Comparison of ENCODE assay signal across 18 cellular contexts in genomic region chr5:178496661-178497060, GRCh38.
A peak's percentile ranks its signal among the peaks of the same experiment; 100 is the strongest.
DNase-seq lines count a peak whose midpoint lies in the region; FAIRE-seq and TF ChIP-seq lines count a peak whose summit lies in the region.
"Had no signal": no experiment of that assay in that cellular context is flagged by ENCODE, and none has a peak within 500 bp of the region (broad histone marks: within the 10 kb centered on the region; RNA-seq: fewer than 3 reads in every experiment).

No MANE protein-coding gene starts in this region.

- WGBS in smooth muscle cell (ENCODE audit: low lambda C conversion rate) = 42% methylated on average over 1 of the region's 1 CpG
- 66 to 74% (median 74%) methylated on average over 1 of the region's 1 CpG for WGBS in small intestine, 3 donors

- no peaks in the 10 kb centered on the region for H3K79me2 ChIP-seq in smooth muscle cell (ENCODE audit: low read depth)
- H3K79me2 ChIP-seq: parathyroid adenoma had no signal

- H3F3A ChIP-seq in smooth muscle cell (ENCODE audit: low read depth) = no peaks in the 10 kb centered on the region

- H3K4me2 ChIP-seq in smooth muscle cell = peak overlapping the region; percentile 27
- H3K4me2 ChIP-seq: BLaER1 had no signal

- H3K27ac ChIP-seq in smooth muscle cell (ENCODE audit: low read depth) (peak overlapping the region; percentile 82), small intestine (ENCODE audit: low read depth in 1 of 2, low read length in 1 of 2) (no peak overlapping the region)
- H3K27ac ChIP-seq: BLaER1, parathyroid adenoma, sigmoid colon, tibial nerve had no signal

- no peak for FAIRE-seq in small intestine (lab: Jason Lieb, UNC)
- FAIRE-seq: D721Med had no signal

- H3K27me3 Mint-ChIP-seq in activated CD4-positive, alpha-beta T cell treated with anti-CD3 and anti-CD28 coated beads, Interleukin-2, amount 10 ng/mL, durations not matched to agents 24 days and 14 days = peaks cover 3% of the 10 kb centered on the region

- TF ChIP-seq CTCF in NB4 (IDR thresholded peaks at IDR 0.05; ENCODE audit: low read depth, low read length) (no peak), smooth muscle cell (IDR thresholded peaks at IDR 0.05; ENCODE audit: borderline replicate concordance, insufficient read depth, poor library complexity, severe bottlenecking) (no peak)

- H4K20me1 ChIP-seq in smooth muscle cell (ENCODE audit: low read depth) = no peaks in the 10 kb centered on the region
- H4K20me1 ChIP-seq: BLaER1 had no signal

- H3K9ac ChIP-seq in smooth muscle cell (ENCODE audit: low read depth) = peak overlapping the region; percentile 24
- H3K9ac ChIP-seq: BLaER1, parathyroid adenoma had no signal

- H3K27me3 ChIP-seq in smooth muscle cell (ENCODE audit: low read depth) (no peaks in the 10 kb centered on the region), small intestine (ENCODE audit: control insufficient read depth in 2 of 2, insufficient read depth in 2 of 2, low read length in 2 of 2) (no peaks in the 10 kb centered on the region)
- H3K27me3 ChIP-seq: BLaER1, heart left ventricle, sigmoid colon, tibial nerve had no signal

- H3K4me3 ChIP-seq in NB4 (ENCODE audit: low read depth, low read length) = no peak overlapping the region
- no peak overlapping the region for H3K4me3 ChIP-seq in smooth muscle cell
- H3K4me3 ChIP-seq in small intestine (ENCODE audit: low read depth in 1 of 2, low read length in 2 of 2) = no peak overlapping the region
- H3K4me3 ChIP-seq: BLaER1, heart left ventricle, sigmoid colon, tibial nerve had no signal

- H3K36me3 Mint-ChIP-seq in activated CD4-positive, alpha-beta T cell treated with anti-CD3 and anti-CD28 coated beads, Interleukin-2, amount 10 ng/mL, durations not matched to agents 24 days and 14 days (ENCODE audit: low read depth) = no peaks in the 10 kb centered on the region
- H3K36me3 Mint-ChIP-seq: activated naive CD8-positive, alpha-beta T cell treated with anti-CD3 and anti-CD28 coated beads, Interleukin-2, amount 10 ng/mL, durations not matched to agents 7 days and 5 days; natural killer cell; stimulated activated naive B cell treated with anti-CD40 and anti-IgM and Interleukin-4, amounts not matched to agents 10 μg/mL and 1 μg/mL and 100 μg/mL, for 72 hours had no signal

- TF ChIP-seq POLR2A in NB4 (IDR thresholded peaks at IDR 0.05; ENCODE audit: extremely low read depth, insufficient read length) = no peak

- H2AFZ ChIP-seq in smooth muscle cell (ENCODE audit: low read depth) = peak overlapping the region; percentile 1
- H2AFZ ChIP-seq: parathyroid adenoma had no signal

- H3K4me1 ChIP-seq in smooth muscle cell (ENCODE audit: low read depth) = no peaks in the 10 kb centered on the region
- H3K4me1 ChIP-seq in small intestine (ENCODE audit: control insufficient read depth in 2 of 2, insufficient read depth in 1 of 2, low read depth in 1 of 2, low read length in 1 of 2) = no peaks in the 10 kb centered on the region
- H3K4me1 ChIP-seq: BLaER1, parathyroid adenoma, sigmoid colon, tibial nerve had no signal

- no peaks in the 10 kb centered on the region for H3K36me3 ChIP-seq in smooth muscle cell (ENCODE audit: low read depth)
- H3K36me3 ChIP-seq in small intestine (ENCODE audit: control insufficient read depth in 2 of 2, insufficient read depth in 2 of 2, low read length in 2 of 2) = no peaks in the 10 kb centered on the region
- H3K36me3 ChIP-seq: BLaER1, heart left ventricle, sigmoid colon, tibial nerve had no signal

- peak; percentile 22 for DNase-seq in EL
- DNase-seq in NB4 (ENCODE audit: low read depth) = peak; percentile 41
- peak; percentile 50 for DNase-seq in dermis blood vessel endothelial cell
- no peak for DNase-seq in smooth muscle cell (lab: John Stamatoyannopoulos, UW; ENCODE audit: unreplicated experiment)
- DNase-seq in activated CD4-positive, alpha-beta T cell treated with anti-CD3 and anti-CD28 coated beads for 4 hours = no peak
- DNase-seq in activated CD4-positive, alpha-beta T cell treated with anti-CD3 and anti-CD28 coated beads, Interleukin-2, amount 10 ng/mL, durations not matched to agents 24 days and 14 days = no peak
- DNase-seq in small intestine = no peak
- DNase-seq: activated naive CD8-positive, alpha-beta T cell treated with anti-CD3 and anti-CD28 coated beads, Interleukin-2, amount 10 ng/mL, durations not matched to agents 7 days and 5 days; heart left ventricle; HFFc6; natural killer cell; sigmoid colon; stimulated activated CD4-positive, alpha-beta T cell treated with anti-CD3 and anti-CD28 coated beads, Interleukin-1b, Interleukin-23, amount 100 ng/mL, for 48 hours; stimulated activated naive B cell treated with anti-CD40 and anti-IgM and Interleukin-4, amounts not matched to agents 10 μg/mL and 1 μg/mL and 100 μg/mL, for 72 hours had no signal

- no peaks in the 10 kb centered on the region for H3K9me3 ChIP-seq in smooth muscle cell (replicated peaks; ENCODE audit: low read depth)
- H3K9me3 ChIP-seq in small intestine (ENCODE audit: control insufficient read depth, low read depth) = no peaks in the 10 kb centered on the region
- H3K9me3 ChIP-seq: sigmoid colon had no signal

- intact Hi-C loops in activated CD4-positive, alpha-beta T cell treated with anti-CD3 and anti-CD28 coated beads, Interleukin-2, amount 10 ng/mL, durations not matched to agents 24 days and 14 days (cut with micrococcal nuclease) = no loop called here

- no peaks in the 10 kb centered on the region for H3K4me1 Mint-ChIP-seq in activated CD4-positive, alpha-beta T cell treated with anti-CD3 and anti-CD28 coated beads, Interleukin-2, amount 10 ng/mL, durations not matched to agents 24 days and 14 days
- H3K4me1 Mint-ChIP-seq: activated naive CD8-positive, alpha-beta T cell treated with anti-CD3 and anti-CD28 coated beads, Interleukin-2, amount 10 ng/mL, durations not matched to agents 7 days and 5 days; natural killer cell; stimulated activated naive B cell treated with anti-CD40 and anti-IgM and Interleukin-4, amounts not matched to agents 10 μg/mL and 1 μg/mL and 100 μg/mL, for 72 hours had no signal

- H3K4me3 Mint-ChIP-seq in activated CD4-positive, alpha-beta T cell treated with anti-CD3 and anti-CD28 coated beads, Interleukin-2, amount 10 ng/mL, durations not matched to agents 24 days and 14 days = no peak overlapping the region
- H3K4me3 Mint-ChIP-seq: activated naive CD8-positive, alpha-beta T cell treated with anti-CD3 and anti-CD28 coated beads, Interleukin-2, amount 10 ng/mL, durations not matched to agents 7 days and 5 days; HFFc6; natural killer cell; stimulated activated naive B cell treated with anti-CD40 and anti-IgM and Interleukin-4, amounts not matched to agents 10 μg/mL and 1 μg/mL and 100 μg/mL, for 72 hours had no signal

- H3K27ac Mint-ChIP-seq in activated CD4-positive, alpha-beta T cell treated with anti-CD3 and anti-CD28 coated beads, Interleukin-2, amount 10 ng/mL, durations not matched to agents 24 days and 14 days = no peak overlapping the region
- H3K27ac Mint-ChIP-seq: activated naive CD8-positive, alpha-beta T cell treated with anti-CD3 and anti-CD28 coated beads, Interleukin-2, amount 10 ng/mL, durations not matched to agents 7 days and 5 days; HFFc6; natural killer cell; stimulated activated naive B cell treated with anti-CD40 and anti-IgM and Interleukin-4, amounts not matched to agents 10 μg/mL and 1 μg/mL and 100 μg/mL, for 72 hours had no signal

- H3K9me3 Mint-ChIP-seq in activated CD4-positive, alpha-beta T cell treated with anti-CD3 and anti-CD28 coated beads, Interleukin-2, amount 10 ng/mL, durations not matched to agents 24 days and 14 days = no peaks in the 10 kb centered on the region
- H3K9me3 Mint-ChIP-seq: activated naive CD8-positive, alpha-beta T cell treated with anti-CD3 and anti-CD28 coated beads, Interleukin-2, amount 10 ng/mL, durations not matched to agents 7 days and 5 days; natural killer cell had no signal

Comparison
In these comparisons a context has a peak if more than half of its experiments do, and no peak if none do; other contexts are left out.
1. DNase-seq: peak in EL (single experiment), NB4 (single experiment) and dermis blood vessel endothelial cell (single experiment); none in smooth muscle cell (single experiment), activated CD4-positive, alpha-beta T cell treated with anti-CD3 and anti-CD28 coated beads for 4 hours (0 of 2), activated CD4-positive, alpha-beta T cell treated with anti-CD3 and anti-CD28 coated beads, Interleukin-2, amount 10 ng/mL, durations not matched to agents 24 days and 14 days (single experiment) and small intestine (single experiment).